ENCODE assay signal across 15 cellular contexts in the genomic region with DNA sequence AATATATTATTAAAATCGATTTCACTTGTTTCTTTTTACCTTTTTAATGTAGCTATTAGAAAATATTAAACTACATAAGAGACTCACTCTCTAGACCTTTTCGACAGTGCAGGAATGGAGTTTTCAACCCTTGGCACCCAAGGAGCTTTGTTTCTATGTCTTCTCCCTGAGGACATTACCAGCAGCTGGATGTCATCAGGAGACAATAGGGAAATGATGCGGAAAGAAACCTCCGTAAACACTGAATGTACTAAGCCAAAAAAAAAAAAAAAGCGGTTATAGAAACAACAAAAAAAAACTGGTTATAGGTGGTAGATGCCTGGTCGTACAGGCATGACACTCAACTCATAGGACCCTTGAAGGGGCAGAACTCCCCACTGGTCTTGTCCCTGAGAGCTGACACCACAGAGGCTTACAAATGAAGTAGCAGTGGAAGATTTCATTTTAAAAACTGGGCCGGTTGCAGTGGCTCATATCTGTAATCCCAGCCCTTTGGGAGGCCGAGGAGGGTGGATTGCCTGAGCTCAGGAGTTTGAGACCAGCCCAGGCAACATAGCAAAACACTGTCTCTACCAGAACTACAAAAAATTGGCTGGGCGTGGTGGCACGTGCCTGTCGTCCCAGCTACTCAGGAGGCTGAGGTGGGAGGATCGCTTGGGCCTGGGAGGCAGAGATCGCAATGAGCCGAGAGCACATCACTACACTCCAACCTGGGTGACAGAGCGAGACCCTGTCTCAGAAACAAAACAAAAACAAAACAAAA. TPM values are rescaled to one million over a fixed set of nuclear protein-coding genes. Genes with fewer than 3 reads are reported as not detected.
DNase-seq lines count a peak whose midpoint lies in the region; ATAC-seq and TF ChIP-seq lines count a peak whose summit lies in the region.
"Had no signal": no experiment of that assay in that cellular context is flagged by ENCODE, and none has a peak within 500 bp of the region (broad histone marks: within the 10 kb centered on the region; RNA-seq: fewer than 3 reads in every experiment).

No MANE protein-coding gene starts in this region.

- peaks cover 76% of the 10 kb centered on the region for H3K4me1 ChIP-seq in left ventricle myocardium inferior
- H3K4me1 ChIP-seq in testis: peaks cover 34% of the 10 kb centered on the region
- peaks cover 9% of the 10 kb centered on the region; the same call in 1 of the 2 replicates for H3K4me1 ChIP-seq in HAP-1
- H3K4me1 ChIP-seq: foreskin keratinocyte had no signal

- no peak for ATAC-seq in WTC11
- ATAC-seq: foreskin keratinocyte; stimulated activated naive B cell treated with anti-CD40 and anti-IgM and Interleukin-4, amounts not matched to agents 10 μg/mL and 1 μg/mL and 100 μg/mL, for 72 hours had no signal

- H3K9me3 ChIP-seq in left ventricle myocardium inferior (replicated peaks) (no peaks in the 10 kb centered on the region), testis (no peaks in the 10 kb centered on the region), HAP-1 (no peaks in the 10 kb centered on the region)

- TF ChIP-seq POLR2A in testis (IDR thresholded peaks at IDR 0.05): no peak

- peaks cover 34% of the 10 kb centered on the region for H3K4me1 Mint-ChIP-seq in WTC11
- H3K4me1 Mint-ChIP-seq in activated naive CD8-positive, alpha-beta T cell treated with anti-CD3 and anti-CD28 coated beads for 36 hours: peaks cover 33% of the 10 kb centered on the region

- in situ Hi-C loops in HAP-1 (cut with MboI; ENCODE audit: low sequenced_read_pairs): no loop called here

- H3K27ac Mint-ChIP-seq in WTC11: peak overlapping the region; percentile 27
- H3K27ac Mint-ChIP-seq in activated naive CD8-positive, alpha-beta T cell treated with anti-CD3 and anti-CD28 coated beads for 36 hours: no peak overlapping the region
- H3K27ac Mint-ChIP-seq: stimulated activated naive B cell treated with anti-CD40 and anti-IgM and Interleukin-4, amounts not matched to agents 10 μg/mL and 1 μg/mL and 100 μg/mL, for 72 hours had no signal

- CTCF ChIA-PET in WTC11 (lab: Charles Lee): interaction anchor here (0.7 to 1.3 kb wide), 3 partner anchors 14 to 89 kb away, joined by 4 read pairs; a partner anchor contains a TSS

- H3K4me3 Mint-ChIP-seq in WTC11: no peak overlapping the region
- H3K4me3 Mint-ChIP-seq in activated naive CD8-positive, alpha-beta T cell treated with anti-CD3 and anti-CD28 coated beads for 36 hours: no peak overlapping the region
- H3K4me3 Mint-ChIP-seq: stimulated activated naive B cell treated with anti-CD40 and anti-IgM and Interleukin-4, amounts not matched to agents 10 μg/mL and 1 μg/mL and 100 μg/mL, for 72 hours had no signal

- intact Hi-C loops in left ventricle myocardium inferior (cut with micrococcal nuclease) (no loop called here), testis (cut with DNase I; ENCODE audit: low total_unique reads) (no loop called here)

- H3K9me3 Mint-ChIP-seq in WTC11: no peaks in the 10 kb centered on the region
- no peaks in the 10 kb centered on the region for H3K9me3 Mint-ChIP-seq in activated naive CD8-positive, alpha-beta T cell treated with anti-CD3 and anti-CD28 coated beads for 36 hours
- H3K9me3 Mint-ChIP-seq: CD8-positive, alpha-beta memory T cell; stimulated activated naive B cell treated with anti-CD40 and anti-IgM and Interleukin-4, amounts not matched to agents 10 μg/mL and 1 μg/mL and 100 μg/mL, for 72 hours had no signal

- WGBS in testis, 2 donors: 70 to 74% methylated on average over 15 of the region's 15 CpGs

- peaks cover 2% of the 10 kb centered on the region; the same call in 1 of the 2 replicates for H3K36me3 Mint-ChIP-seq in WTC11
- H3K36me3 Mint-ChIP-seq in activated naive CD8-positive, alpha-beta T cell treated with anti-CD3 and anti-CD28 coated beads for 36 hours: peaks cover 14% of the 10 kb centered on the region

- H3K27ac ChIP-seq in left ventricle myocardium inferior (replicated peaks) (peak overlapping the region; percentile 87), testis (no peak overlapping the region)
- H3K27ac ChIP-seq: foreskin keratinocyte, VCaP had no signal

- TF ChIP-seq CTCF in WTC11 (IDR thresholded peaks at IDR 0.05): no peak
- no peak for TF ChIP-seq CTCF in left ventricle myocardium inferior (IDR thresholded peaks at IDR 0.05; ENCODE audit: borderline replicate concordance)
- no peak for TF ChIP-seq CTCF in testis (IDR thresholded peaks at IDR 0.05)

- H3K4me3 ChIP-seq in left ventricle myocardium inferior: no peak overlapping the region
- no peak overlapping the region for H3K4me3 ChIP-seq in testis
- no peak overlapping the region for H3K4me3 ChIP-seq in HAP-1

- H3K27me3 ChIP-seq in left ventricle myocardium inferior (ENCODE audit: low read depth): no peaks in the 10 kb centered on the region
- H3K27me3 ChIP-seq in testis: no peaks in the 10 kb centered on the region
- no peaks in the 10 kb centered on the region for H3K27me3 ChIP-seq in HAP-1 (ENCODE audit: low read depth)
- H3K27me3 ChIP-seq: foreskin keratinocyte had no signal

- H3K27me3 Mint-ChIP-seq in WTC11 (ENCODE audit: low read depth): no peaks in the 10 kb centered on the region
- H3K27me3 Mint-ChIP-seq in activated naive CD8-positive, alpha-beta T cell treated with anti-CD3 and anti-CD28 coated beads for 36 hours: no peaks in the 10 kb centered on the region
- H3K27me3 Mint-ChIP-seq: CD8-positive, alpha-beta memory T cell; stimulated activated naive B cell treated with anti-CD40 and anti-IgM and Interleukin-4, amounts not matched to agents 10 μg/mL and 1 μg/mL and 100 μg/mL, for 72 hours had no signal

- DNase-seq in NCI-H146 (lab: John Stamatoyannopoulos, UW) (peak; percentile 6), NCI-H146 treated with DMSO at 0.1 percent for 48 hours (lab: John Stamatoyannopoulos, UW; ENCODE audit: unreplicated experiment) (no peak), WTC11 (ENCODE audit: low spot score) (no peak), left ventricle myocardium inferior (no peak), testis (peak; percentile 56), HAP-1 (ENCODE audit: low spot score in 2 of 2) (no peak), CD1c-positive myeloid dendritic cell (ENCODE audit: extremely low spot score) (no peak)
- DNase-seq in activated naive CD8-positive, alpha-beta T cell treated with anti-CD3 and anti-CD28 coated beads for 36 hours: no peak
- DNase-seq: 8988T; activated gamma-delta T cell; CD8-positive, alpha-beta memory T cell; foreskin keratinocyte; NCI-H446 treated with DMSO at 0.1 percent for 48 hours; stimulated activated naive B cell treated with anti-CD40 and anti-IgM and Interleukin-4, amounts not matched to agents 10 μg/mL and 1 μg/mL and 100 μg/mL, for 72 hours had no signal

- H3K36me3 ChIP-seq in left ventricle myocardium inferior: peaks cover 5% of the 10 kb centered on the region
- H3K36me3 ChIP-seq in testis (ENCODE audit: low read depth, missing control alignments): no peaks in the 10 kb centered on the region
- 0 out of 2 replicates have a peak, but pooled peaks cover 12% of the 10 kb centered on the region for H3K36me3 ChIP-seq in HAP-1 (replicated peaks)

- POLR2A ChIA-PET in WTC11 (lab: Charles Lee): no interaction called here

TF ChIP-seq in WTC11, 78 proteins besides CTCF, POLR2A, EP300 and RAD21 (continues in another document):
- TF ChIP-seq MXD4 (CRISPR knock-in tag; IDR thresholded peaks at IDR 0.05; ENCODE audit: borderline replicate concordance) (no peak), KAT7 (CRISPR knock-in tag; IDR thresholded peaks at IDR 0.05; ENCODE audit: borderline replicate concordance) (no peak), ZNF396 (CRISPR knock-in tag; IDR thresholded peaks at IDR 0.05; ENCODE audit: borderline replicate concordance) (no peak), TEAD1 (CRISPR knock-in tag; IDR thresholded peaks at IDR 0.05) (no peak)
- TF ChIP-seq, protein P1, sequence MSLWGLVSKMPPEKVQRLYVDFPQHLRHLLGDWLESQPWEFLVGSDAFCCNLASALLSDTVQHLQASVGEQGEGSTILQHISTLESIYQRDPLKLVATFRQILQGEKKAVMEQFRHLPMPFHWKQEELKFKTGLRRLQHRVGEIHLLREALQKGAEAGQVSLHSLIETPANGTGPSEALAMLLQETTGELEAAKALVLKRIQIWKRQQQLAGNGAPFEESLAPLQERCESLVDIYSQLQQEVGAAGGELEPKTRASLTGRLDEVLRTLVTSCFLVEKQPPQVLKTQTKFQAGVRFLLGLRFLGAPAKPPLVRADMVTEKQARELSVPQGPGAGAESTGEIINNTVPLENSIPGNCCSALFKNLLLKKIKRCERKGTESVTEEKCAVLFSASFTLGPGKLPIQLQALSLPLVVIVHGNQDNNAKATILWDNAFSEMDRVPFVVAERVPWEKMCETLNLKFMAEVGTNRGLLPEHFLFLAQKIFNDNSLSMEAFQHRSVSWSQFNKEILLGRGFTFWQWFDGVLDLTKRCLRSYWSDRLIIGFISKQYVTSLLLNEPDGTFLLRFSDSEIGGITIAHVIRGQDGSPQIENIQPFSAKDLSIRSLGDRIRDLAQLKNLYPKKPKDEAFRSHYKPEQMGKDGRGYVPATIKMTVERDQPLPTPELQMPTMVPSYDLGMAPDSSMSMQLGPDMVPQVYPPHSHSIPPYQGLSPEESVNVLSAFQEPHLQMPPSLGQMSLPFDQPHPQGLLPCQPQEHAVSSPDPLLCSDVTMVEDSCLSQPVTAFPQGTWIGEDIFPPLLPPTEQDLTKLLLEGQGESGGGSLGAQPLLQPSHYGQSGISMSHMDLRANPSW (CRISPR knock-in tag; conservative IDR thresholded peaks at IDR 0.05; ENCODE audit: low read depth): no peak
- TF ChIP-seq, protein P2, sequence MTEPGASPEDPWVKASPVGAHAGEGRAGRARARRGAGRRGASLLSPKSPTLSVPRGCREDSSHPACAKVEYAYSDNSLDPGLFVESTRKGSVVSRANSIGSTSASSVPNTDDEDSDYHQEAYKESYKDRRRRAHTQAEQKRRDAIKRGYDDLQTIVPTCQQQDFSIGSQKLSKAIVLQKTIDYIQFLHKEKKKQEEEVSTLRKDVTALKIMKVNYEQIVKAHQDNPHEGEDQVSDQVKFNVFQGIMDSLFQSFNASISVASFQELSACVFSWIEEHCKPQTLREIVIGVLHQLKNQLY (CRISPR knock-in tag; IDR thresholded peaks at IDR 0.05): no peak

RNA-seq across cellular contexts. Expression of a gene that starts 23.8 kb away (rescaled TPM):
- 72.6 to 88.6 TPM (median 78.0 TPM) in 3 replicates for total RNA-seq in WTC11 (2021)
- 68.8 TPM for total RNA-seq in left ventricle myocardium inferior
- 10 to 100 TPM; 61.3 to 73.5 TPM for total RNA-seq in testis
- 73.5 TPM for polyA plus RNA-seq in testis (ENCODE audit: insufficient read depth, low read depth, low replicate concordance)
- total RNA-seq in activated naive CD8-positive, alpha-beta T cell treated with anti-CD3 and anti-CD28 coated beads for 36 hours: 10 to 100 TPM; 54.8 to 55.0 TPM

RNA-seq across cellular contexts. Expression of a gene that starts 24.3 kb away (rescaled TPM):
- total RNA-seq in WTC11 (2021) (113 to 133 TPM (median 127 TPM) in 3 replicates), left ventricle myocardium inferior (39.9 TPM), testis (100 to 1,000 TPM; 149 to 159 TPM)
- 123 TPM for polyA plus RNA-seq in testis (ENCODE audit: insufficient read depth, low read depth, low replicate concordance)
- 10 to 100 TPM; 72.5 to 73.8 TPM for total RNA-seq in activated naive CD8-positive, alpha-beta T cell treated with anti-CD3 and anti-CD28 coated beads for 36 hours

RNA-seq across cellular contexts. Expression of a gene that starts 54.7 kb away (rescaled TPM):
- 35.1 to 39.4 TPM (median 37.4 TPM) in 3 replicates for total RNA-seq in WTC11 (2021)
- total RNA-seq in left ventricle myocardium inferior: 2.4 TPM
- 10 to 100 TPM; 52.0 to 62.7 TPM for total RNA-seq in testis
- 20.2 TPM for polyA plus RNA-seq in testis (ENCODE audit: insufficient read depth, low read depth, low replicate concordance)
- under 1 TPM in 1 of 2 experiments, not detected in 1; 0.08 TPM for total RNA-seq in activated naive CD8-positive, alpha-beta T cell treated with anti-CD3 and anti-CD28 coated beads for 36 hours
- total RNA-seq: CD8-positive, alpha-beta memory T cell had no signal
- polyA plus RNA-seq: CD8-positive, alpha-beta memory T cell had no signal

Comparison
In these comparisons a context has a peak if more than half of its experiments do, and no peak if none do; other contexts are left out.
1. DNase-seq: peak in NCI-H146 (single experiment) and testis (single experiment); none in NCI-H146 treated with DMSO at 0.1 percent for 48 hours (single experiment), WTC11 (single experiment), left ventricle myocardium inferior (single experiment), HAP-1 (0 of 2), CD1c-positive myeloid dendritic cell (single experiment) and activated naive CD8-positive, alpha-beta T cell treated with anti-CD3 and anti-CD28 coated beads for 36 hours (single experiment).
2. RNA of a gene that starts 54.7 kb away (total RNA-seq): 52.0 to 62.7 TPM in testis and 35.1 to 39.4 TPM in WTC11; 2.4 TPM in left ventricle myocardium inferior (single experiment) and 0.08 TPM in activated naive CD8-positive, alpha-beta T cell treated with anti-CD3 and anti-CD28 coated beads for 36 hours; every median in the first group is over 10 times any median in the second.